In the genomic region with DNA sequence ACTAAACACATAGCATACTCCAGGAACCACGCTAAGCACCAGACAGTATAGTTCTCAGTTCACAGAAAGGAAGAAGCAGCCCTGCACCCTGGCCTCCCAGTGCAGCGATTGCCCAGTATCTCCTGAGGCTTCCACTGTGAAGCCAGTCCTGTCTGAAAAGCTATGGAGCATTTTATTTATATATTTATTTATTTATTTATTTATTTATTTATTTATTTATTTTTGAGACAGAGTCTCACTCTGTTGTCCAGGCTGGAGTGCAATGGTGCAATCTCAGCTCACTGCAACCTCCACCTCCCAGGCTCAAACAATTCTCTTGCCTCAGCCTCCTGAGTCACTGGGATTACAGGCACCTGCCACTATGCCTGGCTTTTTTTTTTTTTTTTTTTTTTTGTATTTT, we compare ENCODE assay signal across 14 cellular contexts. TPM values are rescaled to one million over a fixed set of nuclear protein-coding genes. Genes with fewer than 3 reads are reported as not detected.
"Had no signal": no experiment of that assay in that cellular context is flagged by ENCODE, and none has a peak within 500 bp of the region (broad histone marks: within the 10 kb centered on the region; RNA-seq: fewer than 3 reads in every experiment).

No MANE protein-coding gene starts in this region.

RNA-seq across cellular contexts. Expression of a gene that starts 25.5 kb away (rescaled TPM):
- total RNA-seq: stomach, subcutaneous adipose tissue, suprapubic skin, testis, thoracic aorta, thyroid gland, tibial nerve, transverse colon, upper lobe of left lung, upper lobe of right lung, ureter, urinary bladder, uterus, vagina had no signal
- polyA plus RNA-seq: stomach, urinary bladder had no signal
